In genomic region chr7:11415101-11415500, GRCh38 we compare ENCODE assay signal across 1 cellular context.
TF ChIP-seq lines count a peak whose summit lies in the region.

No MANE protein-coding gene starts in this region.

TF ChIP-seq in GM23338, 12 proteins besides CTCF, POLR2A, EP300 and RAD21 (continued from another document):
- TF ChIP-seq ZNF462 (CRISPR knock-in tag; IDR thresholded peaks at IDR 0.05) = no peak
- TF ChIP-seq POLR2AphosphoS5 (IDR thresholded peaks at IDR 0.05; ENCODE audit: low read depth) = no peak
- TF ChIP-seq ZNF331 (CRISPR knock-in tag; IDR thresholded peaks at IDR 0.05; ENCODE audit: low read depth) = no peak
- TF ChIP-seq CREB1 (CRISPR knock-in tag; IDR thresholded peaks at IDR 0.05; ENCODE audit: low read depth) = no peak
- TF ChIP-seq ETS1 (IDR thresholded peaks at IDR 0.05) = no peak
- no peak for TF ChIP-seq NANOG (IDR thresholded peaks at IDR 0.05; ENCODE audit: borderline replicate concordance)
